In genomic region chr22:26642465-26643367, GRCh38 we compare ENCODE assay signal across 10 cellular contexts. TPM values are rescaled to one million over a fixed set of nuclear protein-coding genes. Genes with fewer than 3 reads are reported as not detected.
A peak's percentile ranks its signal among the peaks of the same experiment; 100 is the strongest.
DNase-seq lines count a peak whose midpoint lies in the region; ATAC-seq, FAIRE-seq and TF ChIP-seq lines count a peak whose summit lies in the region.
"Had no signal": no experiment of that assay in that cellular context is flagged by ENCODE, and none has a peak within 500 bp of the region (broad histone marks: within the 10 kb centered on the region; RNA-seq: fewer than 3 reads in every experiment).

No MANE protein-coding gene starts in this region.

- H3K4me3 Mint-ChIP-seq in osteocyte (ENCODE audit: unreplicated experiment), result no peak overlapping the region

- no peaks in the 10 kb centered on the region for H3K36me3 ChIP-seq in small intestine (ENCODE audit: control insufficient read depth in 2 of 2, insufficient read depth in 2 of 2, low read length in 2 of 2)

- peaks cover 15% of the 10 kb centered on the region for H3K4me1 Mint-ChIP-seq in osteocyte (ENCODE audit: unreplicated experiment)

- TF ChIP-seq POLR2A in GM12892 (IDR thresholded peaks at IDR 0.05; ENCODE audit: low read depth, low read length), result peak; percentile 38; the same call in 1 of the 2 replicates

- 36 to 53% (median 45%) methylated on average over 8 of the region's 8 CpGs for WGBS in small intestine, 3 donors

- H3K4me1 ChIP-seq in small intestine (ENCODE audit: control insufficient read depth in 2 of 2, insufficient read depth in 1 of 2, low read depth in 1 of 2, low read length in 1 of 2), result no peaks in the 10 kb centered on the region

- no peak for DNase-seq in GM12892 (ENCODE audit: insufficient read length)
- DNase-seq in T-helper 22 cell (ENCODE audit: low read depth), result peak; percentile 61
- DNase-seq in small intestine, result peak; percentile 34
- no peak for DNase-seq in GOT3 (lab: John Stamatoyannopoulos, UW)
- DNase-seq in putamen (ENCODE audit: low spot score), result no peak
- DNase-seq in osteocyte (ENCODE audit: extremely low spot score, unreplicated experiment), result no peak

- H3K36me3 Mint-ChIP-seq in osteocyte (ENCODE audit: unreplicated experiment), result no peaks in the 10 kb centered on the region

- H3K9me3 ChIP-seq in small intestine (ENCODE audit: control insufficient read depth, low read depth), result no peaks in the 10 kb centered on the region

- peak overlapping the region; percentile 29 for H3K27ac ChIP-seq in angular gyrus (ENCODE audit: low read depth, low read length)
- H3K27ac ChIP-seq in small intestine (ENCODE audit: low read depth in 1 of 2, low read length in 1 of 2), result peak overlapping the region; percentile 8 to 46
- H3K27ac ChIP-seq: HL-60 had no signal

- no peaks in the 10 kb centered on the region for H3K9me3 Mint-ChIP-seq in osteocyte (ENCODE audit: unreplicated experiment)

- peaks cover 42% of the 10 kb centered on the region for H3K27me3 Mint-ChIP-seq in osteocyte (ENCODE audit: unreplicated experiment)

- H3K27me3 ChIP-seq in small intestine (ENCODE audit: control insufficient read depth in 2 of 2, insufficient read depth in 2 of 2, low read length in 2 of 2), result no peaks in the 10 kb centered on the region

- no peak overlapping the region for H3K4me3 ChIP-seq in small intestine (ENCODE audit: low read depth in 1 of 2, low read length in 2 of 2)

- no peak for TF ChIP-seq CTCF in osteocyte (IDR thresholded peaks at IDR 0.05)

- no peak overlapping the region for H3K27ac Mint-ChIP-seq in osteocyte (ENCODE audit: unreplicated experiment)

- FAIRE-seq in GM12892 (lab: Jason Lieb, UNC) (peak; percentile 86), small intestine (lab: Jason Lieb, UNC) (no peak)
- FAIRE-seq: keratinocyte had no signal

- ATAC-seq in HG03521 (IDR thresholded peaks at IDR 0.05; ENCODE audit: unreplicated experiment), result no peak

RNA-seq across cellular contexts. Expression of gene MIAT, which starts 14.7 kb away (rescaled TPM):
- 10.0 TPM for polyA plus RNA-seq in GM12892 (2012; ENCODE audit: missing spikeins)
- polyA plus RNA-seq in small intestine, result 1 to 10 TPM in 1 of 3 donors, under 1 TPM in 1, not detected in 1; 0.27 to 1.3 TPM
- total RNA-seq in osteocyte, result 1.9 and 3.3 TPM in 2 replicates

RNA-seq across cellular contexts. Expression of gene CRYBA4, which starts 21.0 kb away (rescaled TPM):
- polyA plus RNA-seq in GM12892 (2012; ENCODE audit: missing spikeins), result not detected
- polyA plus RNA-seq in small intestine, result under 1 TPM in 1 of 3 donors, not detected in 2; 0.10 TPM
- total RNA-seq in osteocyte, result not detected in 2 replicates
- polyA plus RNA-seq: keratinocyte had no signal

RNA-seq across cellular contexts. Expression of gene CRYBB1, which starts 24.9 kb away (rescaled TPM):
- polyA plus RNA-seq in GM12892 (2012; ENCODE audit: missing spikeins), result not detected
- under 1 TPM in 1 of 3 donors, not detected in 2; 0.75 TPM for polyA plus RNA-seq in small intestine
- total RNA-seq in osteocyte, result not detected in 2 replicates
- polyA plus RNA-seq: keratinocyte had no signal

RNA-seq across cellular contexts. Expression of gene TPST2, which starts 52.8 kb away (rescaled TPM):
- polyA plus RNA-seq in GM12892 (2012; ENCODE audit: missing spikeins), result 12.9 TPM
- polyA plus RNA-seq in small intestine, result 10 to 100 TPM in 1 of 3 donors, 1 to 10 TPM in 2; 6.3 to 25.3 (median 7.8) TPM
- total RNA-seq in osteocyte, result 16.3 and 19.0 TPM in 2 replicates

Comparison
In these comparisons a context has a peak if more than half of its experiments do, and no peak if none do; other contexts are left out.
1. DNase-seq: peak in T-helper 22 cell (single experiment) and small intestine (single experiment); none in GM12892 (single experiment), GOT3 (single experiment), putamen (single experiment) and osteocyte (single experiment).